Comparison of ENCODE assay signal across 7 cellular contexts in the genomic region with DNA sequence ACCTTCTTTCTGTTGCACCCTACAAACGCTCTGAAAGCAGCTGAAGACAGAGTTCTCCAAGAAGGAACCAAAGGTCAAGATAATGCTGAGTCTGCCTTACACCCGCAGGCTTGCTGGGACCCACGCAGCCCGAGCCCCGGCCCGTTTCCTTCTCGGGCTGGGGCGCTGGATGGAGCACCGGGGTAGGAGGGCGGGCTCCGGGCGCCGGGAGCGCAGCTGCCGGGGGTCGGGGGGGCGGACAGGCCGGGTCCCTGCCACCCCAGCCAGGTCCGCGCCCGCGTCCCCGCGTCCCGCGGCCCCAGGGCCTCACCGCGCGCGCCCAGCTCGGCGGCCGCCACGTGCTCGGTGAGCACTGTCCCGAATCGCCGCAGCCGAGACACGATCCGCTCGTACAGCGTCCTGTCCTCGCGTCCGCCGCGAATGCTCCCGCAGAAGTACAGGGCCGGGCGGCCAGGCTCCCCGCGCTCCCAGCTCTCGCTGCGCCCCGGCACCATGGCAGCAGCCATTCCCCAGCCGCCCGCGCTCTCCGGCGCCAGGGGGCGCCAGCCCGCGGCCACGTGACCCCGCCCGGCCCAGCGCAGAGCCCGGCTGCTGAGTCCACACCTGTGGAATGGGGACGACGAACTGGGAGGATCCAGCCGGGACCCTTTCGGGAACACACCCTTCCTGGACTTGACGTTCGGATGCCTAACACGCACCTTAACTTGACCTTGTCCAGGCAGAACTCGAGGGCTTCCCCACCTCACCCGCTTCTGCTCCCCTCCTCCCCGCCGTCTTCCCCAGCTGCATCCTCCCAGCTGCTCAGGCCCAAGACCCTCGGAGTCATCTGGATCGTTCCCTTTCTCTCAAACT. TPM values are rescaled to one million over a fixed set of nuclear protein-coding genes. Genes with fewer than 3 reads are reported as not detected.
DNase-seq lines count a peak whose midpoint lies in the region; ATAC-seq and TF ChIP-seq lines count a peak whose summit lies in the region.

A gene with protein sequence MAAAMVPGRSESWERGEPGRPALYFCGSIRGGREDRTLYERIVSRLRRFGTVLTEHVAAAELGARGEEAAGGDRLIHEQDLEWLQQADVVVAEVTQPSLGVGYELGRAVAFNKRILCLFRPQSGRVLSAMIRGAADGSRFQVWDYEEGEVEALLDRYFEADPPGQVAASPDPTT (minus strand): TSS at position 531 of the 852 bp plus-strand sequence. CDS start 25 bp downstream, at position 506.

- DNase-seq in NCI-H1417 (lab: John Stamatoyannopoulos, UW) (peak; percentile 75 to 82 (median 80)), WTC11 (ENCODE audit: low spot score) (peak; percentile 87), caudate nucleus (lab: John Stamatoyannopoulos, UW) (peak in 56 of 61 donors; percentile 23 to 84 (median 62)), iris pigment epithelial cell (ENCODE audit: low read depth) (peak; percentile 59)
- DNase-seq in stimulated activated CD4-positive, alpha-beta T cell treated with anti-CD3 and anti-CD28 coated beads, Interleukin-12 subunit alpha, Interleukin-12 subunit beta, amount 100 ng/mL, for 4 hours, result peak; percentile 82

- no peaks in the 10 kb centered on the region for H3K9me3 Mint-ChIP-seq in WTC11

- TF ChIP-seq CTCF in GM12875 (IDR thresholded peaks at IDR 0.05; ENCODE audit: borderline replicate concordance, insufficient read depth, low read depth, low read length) (peak; percentile 94), WTC11 (IDR thresholded peaks at IDR 0.05) (peak; percentile 83)

- H3K27me3 Mint-ChIP-seq in WTC11 (ENCODE audit: low read depth), result peaks cover 42% of the 10 kb centered on the region

- ATAC-seq in HG02588 (IDR thresholded peaks at IDR 0.05; ENCODE audit: unreplicated experiment), result peak; percentile 71
- peak; percentile 94 for ATAC-seq in WTC11

- peak within 1 kb of the TSS; percentile 60 for H3K4me3 ChIP-seq in GM12875 (ENCODE audit: low read depth, low read length)

- H3K27ac ChIP-seq in caudate nucleus (ENCODE audit: low read depth, low read length), result peak within 1 kb of the TSS; percentile 52

- POLR2A ChIA-PET in WTC11 (lab: Charles Lee), result interaction anchor here (0.5 to 2.0 kb wide), 4 partner anchors 17 to 55 kb away, joined by 3 to 9 read pairs (median 6); a partner anchor contains a TSS

- H3K4me1 Mint-ChIP-seq in WTC11, result peaks cover 8% of the 10 kb centered on the region

- CTCF ChIA-PET in WTC11 (lab: Charles Lee), result interaction anchor here (0.6 to 2.4 kb wide), 64 partner anchors 9 to 297 kb away, joined by 3 to 47 read pairs (median 5); a partner anchor contains a TSS

- no peak within 1 kb of the TSS for H3K27ac Mint-ChIP-seq in WTC11

- H3K4me3 Mint-ChIP-seq in WTC11, result peak within 1 kb of the TSS; percentile 75

- H3K36me3 Mint-ChIP-seq in WTC11, result peaks cover 4% of the 10 kb centered on the region; the same call in 1 of the 2 replicates

TF ChIP-seq in WTC11, 78 proteins besides CTCF, POLR2A, EP300 and RAD21 (continues in another document):
- TF ChIP-seq, protein P1, sequence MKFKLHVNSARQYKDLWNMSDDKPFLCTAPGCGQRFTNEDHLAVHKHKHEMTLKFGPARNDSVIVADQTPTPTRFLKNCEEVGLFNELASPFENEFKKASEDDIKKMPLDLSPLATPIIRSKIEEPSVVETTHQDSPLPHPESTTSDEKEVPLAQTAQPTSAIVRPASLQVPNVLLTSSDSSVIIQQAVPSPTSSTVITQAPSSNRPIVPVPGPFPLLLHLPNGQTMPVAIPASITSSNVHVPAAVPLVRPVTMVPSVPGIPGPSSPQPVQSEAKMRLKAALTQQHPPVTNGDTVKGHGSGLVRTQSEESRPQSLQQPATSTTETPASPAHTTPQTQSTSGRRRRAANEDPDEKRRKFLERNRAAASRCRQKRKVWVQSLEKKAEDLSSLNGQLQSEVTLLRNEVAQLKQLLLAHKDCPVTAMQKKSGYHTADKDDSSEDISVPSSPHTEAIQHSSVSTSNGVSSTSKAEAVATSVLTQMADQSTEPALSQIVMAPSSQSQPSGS (CRISPR knock-in tag; IDR thresholded peaks at IDR 0.05; ENCODE audit: borderline replicate concordance, low read depth), result no peak
- TF ChIP-seq RORB (CRISPR knock-in tag; IDR thresholded peaks at IDR 0.05) (no peak), SP1 (CRISPR knock-in tag; conservative IDR thresholded peaks at IDR 0.05) (peak; percentile 78), ZNF423 (CRISPR knock-in tag; IDR thresholded peaks at IDR 0.05) (no peak), ZNF263 (CRISPR knock-in tag; IDR thresholded peaks at IDR 0.05; ENCODE audit: low read depth) (peak; percentile 86), FOXJ3 (CRISPR knock-in tag; IDR thresholded peaks at IDR 0.05; ENCODE audit: borderline replicate concordance) (no peak), TCF7 (CRISPR knock-in tag; IDR thresholded peaks at IDR 0.05; ENCODE audit: low read depth) (0 out of 2 replicates have a peak, but pooled peaks have one; percentile 64), SMAD4 (CRISPR knock-in tag; IDR thresholded peaks at IDR 0.05) (0 out of 2 replicates have a peak, but pooled peaks have one; percentile 9), TEAD4 (CRISPR knock-in tag; IDR thresholded peaks at IDR 0.05) (no peak), ZNF232 (CRISPR knock-in tag; IDR thresholded peaks at IDR 0.05) (no peak; the same call in 1 of the 2 replicates), NFE2L1 (CRISPR knock-in tag; IDR thresholded peaks at IDR 0.05) (peak; percentile 87), SMAD3 (CRISPR knock-in tag; IDR thresholded peaks at IDR 0.05; ENCODE audit: borderline replicate concordance) (no peak; the same call in 1 of the 2 replicates), GTF2I (CRISPR knock-in tag; conservative IDR thresholded peaks at IDR 0.05) (no peak), ZBTB21 (CRISPR knock-in tag; IDR thresholded peaks at IDR 0.05; ENCODE audit: borderline replicate concordance) (no peak), ZNF219 (CRISPR knock-in tag; IDR thresholded peaks at IDR 0.05; ENCODE audit: borderline replicate concordance) (peak; percentile 52; the same call in 1 of the 2 replicates), MYBL2 (CRISPR knock-in tag; IDR thresholded peaks at IDR 0.05) (no peak), TP53 (CRISPR knock-in tag; IDR thresholded peaks at IDR 0.05) (no peak)
- TF ChIP-seq, protein P2, sequence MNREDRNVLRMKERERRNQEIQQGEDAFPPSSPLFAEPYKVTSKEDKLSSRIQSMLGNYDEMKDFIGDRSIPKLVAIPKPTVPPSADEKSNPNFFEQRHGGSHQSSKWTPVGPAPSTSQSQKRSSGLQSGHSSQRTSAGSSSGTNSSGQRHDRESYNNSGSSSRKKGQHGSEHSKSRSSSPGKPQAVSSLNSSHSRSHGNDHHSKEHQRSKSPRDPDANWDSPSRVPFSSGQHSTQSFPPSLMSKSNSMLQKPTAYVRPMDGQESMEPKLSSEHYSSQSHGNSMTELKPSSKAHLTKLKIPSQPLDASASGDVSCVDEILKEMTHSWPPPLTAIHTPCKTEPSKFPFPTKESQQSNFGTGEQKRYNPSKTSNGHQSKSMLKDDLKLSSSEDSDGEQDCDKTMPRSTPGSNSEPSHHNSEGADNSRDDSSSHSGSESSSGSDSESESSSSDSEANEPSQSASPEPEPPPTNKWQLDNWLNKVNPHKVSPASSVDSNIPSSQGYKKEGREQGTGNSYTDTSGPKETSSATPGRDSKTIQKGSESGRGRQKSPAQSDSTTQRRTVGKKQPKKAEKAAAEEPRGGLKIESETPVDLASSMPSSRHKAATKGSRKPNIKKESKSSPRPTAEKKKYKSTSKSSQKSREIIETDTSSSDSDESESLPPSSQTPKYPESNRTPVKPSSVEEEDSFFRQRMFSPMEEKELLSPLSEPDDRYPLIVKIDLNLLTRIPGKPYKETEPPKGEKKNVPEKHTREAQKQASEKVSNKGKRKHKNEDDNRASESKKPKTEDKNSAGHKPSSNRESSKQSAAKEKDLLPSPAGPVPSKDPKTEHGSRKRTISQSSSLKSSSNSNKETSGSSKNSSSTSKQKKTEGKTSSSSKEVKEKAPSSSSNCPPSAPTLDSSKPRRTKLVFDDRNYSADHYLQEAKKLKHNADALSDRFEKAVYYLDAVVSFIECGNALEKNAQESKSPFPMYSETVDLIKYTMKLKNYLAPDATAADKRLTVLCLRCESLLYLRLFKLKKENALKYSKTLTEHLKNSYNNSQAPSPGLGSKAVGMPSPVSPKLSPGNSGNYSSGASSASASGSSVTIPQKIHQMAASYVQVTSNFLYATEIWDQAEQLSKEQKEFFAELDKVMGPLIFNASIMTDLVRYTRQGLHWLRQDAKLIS (CRISPR knock-in tag; IDR thresholded peaks at IDR 0.05; ENCODE audit: borderline replicate concordance), result no peak
- TF ChIP-seq, protein P3, sequence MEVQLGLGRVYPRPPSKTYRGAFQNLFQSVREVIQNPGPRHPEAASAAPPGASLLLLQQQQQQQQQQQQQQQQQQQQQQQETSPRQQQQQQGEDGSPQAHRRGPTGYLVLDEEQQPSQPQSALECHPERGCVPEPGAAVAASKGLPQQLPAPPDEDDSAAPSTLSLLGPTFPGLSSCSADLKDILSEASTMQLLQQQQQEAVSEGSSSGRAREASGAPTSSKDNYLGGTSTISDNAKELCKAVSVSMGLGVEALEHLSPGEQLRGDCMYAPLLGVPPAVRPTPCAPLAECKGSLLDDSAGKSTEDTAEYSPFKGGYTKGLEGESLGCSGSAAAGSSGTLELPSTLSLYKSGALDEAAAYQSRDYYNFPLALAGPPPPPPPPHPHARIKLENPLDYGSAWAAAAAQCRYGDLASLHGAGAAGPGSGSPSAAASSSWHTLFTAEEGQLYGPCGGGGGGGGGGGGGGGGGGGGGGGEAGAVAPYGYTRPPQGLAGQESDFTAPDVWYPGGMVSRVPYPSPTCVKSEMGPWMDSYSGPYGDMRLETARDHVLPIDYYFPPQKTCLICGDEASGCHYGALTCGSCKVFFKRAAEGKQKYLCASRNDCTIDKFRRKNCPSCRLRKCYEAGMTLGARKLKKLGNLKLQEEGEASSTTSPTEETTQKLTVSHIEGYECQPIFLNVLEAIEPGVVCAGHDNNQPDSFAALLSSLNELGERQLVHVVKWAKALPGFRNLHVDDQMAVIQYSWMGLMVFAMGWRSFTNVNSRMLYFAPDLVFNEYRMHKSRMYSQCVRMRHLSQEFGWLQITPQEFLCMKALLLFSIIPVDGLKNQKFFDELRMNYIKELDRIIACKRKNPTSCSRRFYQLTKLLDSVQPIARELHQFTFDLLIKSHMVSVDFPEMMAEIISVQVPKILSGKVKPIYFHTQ (CRISPR knock-in tag; IDR thresholded peaks at IDR 0.05), result no peak
- TF ChIP-seq, protein P4, sequence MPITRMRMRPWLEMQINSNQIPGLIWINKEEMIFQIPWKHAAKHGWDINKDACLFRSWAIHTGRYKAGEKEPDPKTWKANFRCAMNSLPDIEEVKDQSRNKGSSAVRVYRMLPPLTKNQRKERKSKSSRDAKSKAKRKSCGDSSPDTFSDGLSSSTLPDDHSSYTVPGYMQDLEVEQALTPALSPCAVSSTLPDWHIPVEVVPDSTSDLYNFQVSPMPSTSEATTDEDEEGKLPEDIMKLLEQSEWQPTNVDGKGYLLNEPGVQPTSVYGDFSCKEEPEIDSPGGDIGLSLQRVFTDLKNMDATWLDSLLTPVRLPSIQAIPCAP (CRISPR knock-in tag; IDR thresholded peaks at IDR 0.05), result no peak

RNA-seq across cellular contexts. Expression of the gene that starts here (rescaled TPM):
- total RNA-seq in WTC11 (2021), result 48.4 to 56.4 TPM (median 55.4 TPM) in 3 replicates

Comparison
In these comparisons a context has a peak if more than half of its experiments do, and no peak if none do; other contexts are left out.
1. Peak in every context shown above with its lines: DNase-seq, ATAC-seq, H3K4me3 ChIP-seq and H3K27ac ChIP-seq.